Comparison of ENCODE assay signal across 20 cellular contexts in the genomic region with DNA sequence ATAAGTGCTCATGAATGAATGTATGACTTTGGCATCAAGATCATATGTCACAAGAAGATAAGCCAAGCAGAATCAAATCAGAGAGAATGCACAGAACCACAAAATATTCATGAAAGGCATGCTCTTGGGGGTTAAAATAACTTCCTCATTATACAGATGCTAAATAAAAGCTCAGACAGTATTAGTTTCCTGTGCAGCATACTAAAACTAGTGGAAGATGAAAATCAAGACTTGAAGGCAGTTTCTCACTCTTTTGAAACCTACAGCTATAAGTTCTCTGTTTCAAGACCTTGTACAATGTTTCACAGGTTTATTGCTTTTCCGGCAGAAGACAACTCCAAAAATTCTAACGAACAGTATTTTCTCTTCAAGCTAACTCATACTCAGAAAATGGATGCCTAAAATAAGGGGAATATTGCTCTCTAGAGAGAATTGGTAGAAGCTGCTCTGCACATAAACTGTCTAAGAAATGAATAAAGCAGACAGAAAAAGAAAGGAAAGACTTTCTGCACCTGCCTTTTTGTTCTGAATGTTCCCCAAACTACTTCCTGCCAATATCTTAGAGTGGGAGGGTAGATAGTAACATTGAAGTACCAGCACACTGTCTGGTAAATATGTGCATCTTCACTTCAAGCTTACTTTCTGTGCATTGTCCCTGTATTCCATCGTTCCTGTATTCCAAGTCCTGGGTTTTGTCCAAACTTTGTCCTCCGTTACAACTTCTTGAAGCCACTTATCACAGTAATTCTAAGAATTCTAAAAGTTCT.
A peak's percentile ranks its signal among the peaks of the same experiment; 100 is the strongest.
DNase-seq lines count a peak whose midpoint lies in the region; ATAC-seq, FAIRE-seq and TF ChIP-seq lines count a peak whose summit lies in the region.
"Had no signal": no experiment of that assay in that cellular context is flagged by ENCODE, and none has a peak within 500 bp of the region (broad histone marks: within the 10 kb centered on the region; RNA-seq: fewer than 3 reads in every experiment).

No MANE protein-coding gene starts in this region.

- H3K27me3 Mint-ChIP-seq in activated CD4-positive, alpha-beta memory T cell treated with anti-CD3 and anti-CD28 coated beads, Interleukin-2, amount 10 ng/mL, durations not matched to agents 7 days and 5 days = no peaks in the 10 kb centered on the region

- H3K4me1 Mint-ChIP-seq in stimulated activated effector memory CD8-positive, alpha-beta T cell treated with anti-CD3 and anti-CD28 coated beads, Interleukin-12 subunit alpha, Interleukin-12 subunit beta, amount 100 ng/mL, for 72 hours = no peaks in the 10 kb centered on the region
- no peaks in the 10 kb centered on the region for H3K4me1 Mint-ChIP-seq in activated CD4-positive, alpha-beta memory T cell treated with anti-CD3 and anti-CD28 coated beads, Interleukin-2, amount 10 ng/mL, durations not matched to agents 7 days and 5 days

- no peak for TF ChIP-seq POLR2A in GM12878 (IDR thresholded peaks at IDR 0.05; ENCODE audit: low read depth, low read length)

- H3K27me3 ChIP-seq in MM.1S (replicated peaks; ENCODE audit: insufficient read depth, low read length) (no peaks in the 10 kb centered on the region), GM12878 (replicated peaks in 1 of 2; ENCODE audit: control insufficient read depth in 2 of 2, insufficient read depth in 2 of 2, low read length in 1 of 2) (no peaks in the 10 kb centered on the region)
- H3K27me3 ChIP-seq: BLaER1 treated with 17β-estradiol and CSF1 and Interleukin-3, amounts not matched to agents 10 nM and 100 nM had no signal

- no peak for FAIRE-seq in GM12878 (lab: Jason Lieb, UNC)
- FAIRE-seq: A204.1, GM12892, GM18507, HTR-8/SVneo, K562 had no signal

- in situ Hi-C loops in GM12878 (cut with MboI) = no loop called here

- TF ChIP-seq EP300 in GM12878 (IDR thresholded peaks at IDR 0.05; ENCODE audit: borderline replicate concordance in 1 of 2, control insufficient read depth in 1 of 2, low read depth in 2 of 2, low read length in 2 of 2) = no peak

- RAD21 ChIA-PET in GM12878 (lab: Charles Lee; ENCODE audit: unreplicated experiment) = no interaction called here

- SMC1A ChIA-PET in GM12878 (lab: Charles Lee; ENCODE audit: uncharacterized antibody, unreplicated experiment) = no interaction called here

- no peaks in the 10 kb centered on the region for H3K36me3 ChIP-seq in MM.1S (replicated peaks; ENCODE audit: insufficient read depth, low read length)
- no peaks in the 10 kb centered on the region for H3K36me3 ChIP-seq in GM12878 (ENCODE audit: control insufficient read depth in 2 of 2, insufficient read depth in 2 of 2, low read length in 1 of 2)
- H3K36me3 ChIP-seq: BLaER1 treated with 17β-estradiol and CSF1 and Interleukin-3, amounts not matched to agents 10 nM and 100 nM; HAP-1 had no signal

- TF ChIP-seq RAD21 in GM12878 (IDR thresholded peaks at IDR 0.05; ENCODE audit: insufficient read depth, low read depth, low read length) = no peak

- WGBS in GM12878 (ENCODE audit: insufficient coverage, insufficient replicate concordance, low lambda C conversion rate, missing lambda C conversion rate) = 45% methylated on average over 4 of the region's 4 CpGs

- peaks cover 13% of the 10 kb centered on the region for H3K4me1 ChIP-seq in MM.1S (ENCODE audit: low read length)
- H3K4me1 ChIP-seq in GM12878 (ENCODE audit: control insufficient read depth, insufficient read depth, low read length) = no peaks in the 10 kb centered on the region
- H3K4me1 ChIP-seq: HAP-1 had no signal

- POLR2A ChIA-PET in GM12878 (lab: Charles Lee) = no interaction called here
- POLR2A ChIA-PET in activated CD4-positive, alpha-beta memory T cell treated with anti-CD3 and anti-CD28 coated beads, Interleukin-2, amount 10 ng/mL, durations not matched to agents 7 days and 5 days (lab: Charles Lee) = no interaction called here

- H3K4me3 ChIP-seq in GM12865 (ENCODE audit: low read depth, low read length) (no peak overlapping the region), MM.1S (ENCODE audit: low read length) (peak overlapping the region; percentile 51), GM12878 (no peak overlapping the region)
- H3K4me3 ChIP-seq: BLaER1 treated with 17β-estradiol and CSF1 and Interleukin-3, amounts not matched to agents 10 nM and 100 nM; HAP-1; K562 had no signal

- peaks cover 25% of the 10 kb centered on the region for H3K9me3 Mint-ChIP-seq in stimulated activated effector memory CD8-positive, alpha-beta T cell treated with anti-CD3 and anti-CD28 coated beads, Interleukin-12 subunit alpha, Interleukin-12 subunit beta, amount 100 ng/mL, for 72 hours
- peaks cover 6% of the 10 kb centered on the region for H3K9me3 Mint-ChIP-seq in activated CD4-positive, alpha-beta memory T cell treated with anti-CD3 and anti-CD28 coated beads, Interleukin-2, amount 10 ng/mL, durations not matched to agents 7 days and 5 days

- H3K4me2 ChIP-seq in MM.1S (ENCODE audit: low read depth, low read length) (peak overlapping the region; percentile 61), GM12878 (ENCODE audit: control insufficient read depth, insufficient read depth) (no peak overlapping the region)

- CTCF ChIA-PET in GM12878 (lab: Yijun Ruan, JAX) = no interaction called here
- CTCF ChIA-PET in activated CD4-positive, alpha-beta memory T cell treated with anti-CD3 and anti-CD28 coated beads, Interleukin-2, amount 10 ng/mL, durations not matched to agents 7 days and 5 days (lab: Charles Lee) = no interaction called here

- peak overlapping the region; percentile 59 for H2AFZ ChIP-seq in MM.1S (ENCODE audit: low read length)
- H2AFZ ChIP-seq in GM12878 (ENCODE audit: control insufficient read depth, low read depth, low read length) = no peak overlapping the region

- DNase-seq in GM12865 (ENCODE audit: low read depth) (peak; percentile 7), MM.1S (peak; percentile 55), GM12878 (ENCODE audit: low read depth, low spot score) (no peak), NCI-H345 (lab: John Stamatoyannopoulos, UW) (no peak)
- no peak for DNase-seq in stimulated activated effector memory CD8-positive, alpha-beta T cell treated with anti-CD3 and anti-CD28 coated beads, Interleukin-12 subunit alpha, Interleukin-12 subunit beta, amount 100 ng/mL, for 72 hours (ENCODE audit: low spot score in 2 of 2)
- DNase-seq in activated CD4-positive, alpha-beta memory T cell treated with anti-CD3 and anti-CD28 coated beads, Interleukin-2, amount 10 ng/mL, durations not matched to agents 7 days and 5 days = no peak
- no peak for DNase-seq in stimulated activated CD4-positive, alpha-beta T cell treated with anti-CD3 and anti-CD28 coated beads, Interleukin-12 subunit alpha, Interleukin-12 subunit beta, amount 100 ng/mL, for 4 hours
- DNase-seq: AML-193; Calu3; CD8-positive, alpha-beta T cell; DMS79 treated with DMSO at 0.1 percent for 48 hours; EL; IMR-90 had no signal

- intact Hi-C loops in GM12878 (cut with micrococcal nuclease; ENCODE audit: unreplicated experiment) = no loop called here

- H3K36me3 Mint-ChIP-seq in stimulated activated effector memory CD8-positive, alpha-beta T cell treated with anti-CD3 and anti-CD28 coated beads, Interleukin-12 subunit alpha, Interleukin-12 subunit beta, amount 100 ng/mL, for 72 hours = no peaks in the 10 kb centered on the region
- no peaks in the 10 kb centered on the region for H3K36me3 Mint-ChIP-seq in activated CD4-positive, alpha-beta memory T cell treated with anti-CD3 and anti-CD28 coated beads, Interleukin-2, amount 10 ng/mL, durations not matched to agents 7 days and 5 days (ENCODE audit: low read depth)
- H3K36me3 Mint-ChIP-seq: CD8-positive, alpha-beta T cell had no signal

- H4K20me1 ChIP-seq in MM.1S (ENCODE audit: insufficient read depth, low read length) (no peaks in the 10 kb centered on the region), GM12878 (ENCODE audit: control insufficient read depth, insufficient read depth) (no peaks in the 10 kb centered on the region)
- H4K20me1 ChIP-seq: BLaER1 treated with 17β-estradiol and CSF1 and Interleukin-3, amounts not matched to agents 10 nM and 100 nM had no signal

- no peaks in the 10 kb centered on the region for H3K9me3 ChIP-seq in MM.1S (replicated peaks; ENCODE audit: insufficient read depth, low read length)
- no peaks in the 10 kb centered on the region for H3K9me3 ChIP-seq in GM12878 (replicated peaks; ENCODE audit: control insufficient read depth, insufficient read depth, low read length)
- H3K9me3 ChIP-seq: HAP-1 had no signal

- peak; percentile 27 for ATAC-seq in GM12878
- no peak for ATAC-seq in stimulated activated effector memory CD8-positive, alpha-beta T cell treated with anti-CD3 and anti-CD28 coated beads, Interleukin-12 subunit alpha, Interleukin-12 subunit beta, amount 100 ng/mL, for 72 hours
- ATAC-seq: CD8-positive, alpha-beta T cell; K562 had no signal

- H3K27ac Mint-ChIP-seq in stimulated activated effector memory CD8-positive, alpha-beta T cell treated with anti-CD3 and anti-CD28 coated beads, Interleukin-12 subunit alpha, Interleukin-12 subunit beta, amount 100 ng/mL, for 72 hours = no peak overlapping the region
- no peak overlapping the region for H3K27ac Mint-ChIP-seq in activated CD4-positive, alpha-beta memory T cell treated with anti-CD3 and anti-CD28 coated beads, Interleukin-2, amount 10 ng/mL, durations not matched to agents 7 days and 5 days
- H3K27ac Mint-ChIP-seq: CD8-positive, alpha-beta T cell had no signal

- no peak overlapping the region for H3K4me3 Mint-ChIP-seq in stimulated activated effector memory CD8-positive, alpha-beta T cell treated with anti-CD3 and anti-CD28 coated beads, Interleukin-12 subunit alpha, Interleukin-12 subunit beta, amount 100 ng/mL, for 72 hours
- no peak overlapping the region for H3K4me3 Mint-ChIP-seq in activated CD4-positive, alpha-beta memory T cell treated with anti-CD3 and anti-CD28 coated beads, Interleukin-2, amount 10 ng/mL, durations not matched to agents 7 days and 5 days
- H3K4me3 Mint-ChIP-seq: CD8-positive, alpha-beta T cell had no signal

- H3K79me2 ChIP-seq in MM.1S (ENCODE audit: low read length) (no peaks in the 10 kb centered on the region), GM12878 (ENCODE audit: control insufficient read depth, insufficient read depth, low read length) (no peaks in the 10 kb centered on the region)

- TF ChIP-seq CTCF in GM12865 (IDR thresholded peaks at IDR 0.05; ENCODE audit: insufficient read depth, low read depth, low read length, missing control alignments) (no peak), MM.1S (IDR thresholded peaks at IDR 0.05; ENCODE audit: low read length) (no peak), GM12878 (IDR thresholded peaks at IDR 0.05 in 2 of 3, conservative IDR thresholded peaks at IDR 0.05 in 1 of 3; ENCODE audit: control insufficient read depth in 2 of 3, extremely low read depth in 1 of 3, insufficient read depth in 1 of 3, low read depth in 3 of 3, low read length in 3 of 3) (no peak)

- H3K27ac ChIP-seq in MM.1S (ENCODE audit: low read length) (peak overlapping the region; percentile 69), GM12878 (ENCODE audit: control insufficient read depth, insufficient read depth) (no peak overlapping the region)
- H3K27ac ChIP-seq: BLaER1 treated with 17β-estradiol and CSF1 and Interleukin-3, amounts not matched to agents 10 nM and 100 nM had no signal

- no peaks in the 10 kb centered on the region for H3K9me2 ChIP-seq in MM.1S (replicated peaks; ENCODE audit: insufficient read depth, low read length)

- H3F3A ChIP-seq in MM.1S (ENCODE audit: insufficient read depth, low read length) = peaks cover 23% of the 10 kb centered on the region

- H3K9ac ChIP-seq in MM.1S (ENCODE audit: low read length) (peak overlapping the region; percentile 15; the same call in 1 of the 2 replicates), GM12878 (ENCODE audit: control insufficient read depth, insufficient read depth, low read length) (no peak overlapping the region)
- H3K9ac ChIP-seq: BLaER1 treated with 17β-estradiol and CSF1 and Interleukin-3, amounts not matched to agents 10 nM and 100 nM had no signal

- no TSS peak for BruUV-seq in GM12878 (replicated peaks; lab: Mats Ljungman, UMichigan)

Comparison
In these comparisons a context has a peak if more than half of its experiments do, and no peak if none do; other contexts are left out.
1. DNase-seq: peak in GM12865 (single experiment) and MM.1S (single experiment); none in GM12878 (single experiment), stimulated activated effector memory CD8-positive, alpha-beta T cell treated with anti-CD3 and anti-CD28 coated beads, Interleukin-12 subunit alpha, Interleukin-12 subunit beta, amount 100 ng/mL, for 72 hours (0 of 2), activated CD4-positive, alpha-beta memory T cell treated with anti-CD3 and anti-CD28 coated beads, Interleukin-2, amount 10 ng/mL, durations not matched to agents 7 days and 5 days (single experiment), NCI-H345 (single experiment) and stimulated activated CD4-positive, alpha-beta T cell treated with anti-CD3 and anti-CD28 coated beads, Interleukin-12 subunit alpha, Interleukin-12 subunit beta, amount 100 ng/mL, for 4 hours (single experiment).